Comparison of ENCODE assay signal across 19 cellular contexts in the genomic region with DNA sequence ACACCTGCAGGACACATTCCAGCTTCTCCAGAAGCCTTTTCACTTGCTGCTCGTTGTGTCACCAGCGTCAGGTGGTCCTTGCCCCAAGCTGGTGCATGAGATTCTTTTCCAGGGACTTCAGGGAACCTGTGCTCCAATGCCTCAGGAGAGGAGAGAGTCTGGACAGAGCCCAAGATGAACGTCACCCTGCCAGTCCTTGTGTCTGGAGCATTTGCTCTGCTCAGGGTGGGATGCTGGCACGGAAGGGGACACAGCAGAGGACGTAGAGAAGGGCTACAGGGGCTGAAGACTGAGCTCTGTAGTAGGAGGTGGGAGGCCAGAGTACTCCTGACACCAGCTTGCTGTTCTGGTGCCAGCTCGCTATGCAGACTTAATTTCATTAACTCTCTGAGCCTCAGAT.
DNase-seq lines count a peak whose midpoint lies in the region; ATAC-seq and TF ChIP-seq lines count a peak whose summit lies in the region.
"Had no signal": no experiment of that assay in that cellular context is flagged by ENCODE, and none has a peak within 500 bp of the region (broad histone marks: within the 10 kb centered on the region; RNA-seq: fewer than 3 reads in every experiment).

No MANE protein-coding gene starts in this region.

- 0 out of 2 replicates have a peak, but pooled peaks cover 8% of the 10 kb centered on the region for H3K9me3 ChIP-seq in BLaER1
- peaks cover 0 to 8% (median 0%) of the 10 kb centered on the region in 11 experiments; a peak in 3 of 22 replicates for H3K9me3 ChIP-seq in BLaER1 treated with 17β-estradiol and CSF1 and Interleukin-3, amounts not matched to agents 10 nM and 100 nM (replicated peaks in 1 of 11)
- peaks cover 16% of the 10 kb centered on the region for H3K9me3 ChIP-seq in endodermal cell (ENCODE audit: control insufficient read depth, low read length)
- H3K9me3 ChIP-seq in sigmoid colon = no peaks in the 10 kb centered on the region

- no peaks in the 10 kb centered on the region for H3K36me3 ChIP-seq in BLaER1
- no peaks in the 10 kb centered on the region for H3K36me3 ChIP-seq in BLaER1 treated with 17β-estradiol and CSF1 and Interleukin-3, amounts not matched to agents 10 nM and 100 nM
- H3K36me3 ChIP-seq in endodermal cell (ENCODE audit: control insufficient read depth, insufficient read depth, low read length) = no peaks in the 10 kb centered on the region
- H3K36me3 ChIP-seq in sigmoid colon = no peaks in the 10 kb centered on the region

- no peak for TF ChIP-seq EP300 in sigmoid colon (IDR thresholded peaks at IDR 0.05)

- no peak overlapping the region for H3K27ac ChIP-seq in BLaER1
- peak overlapping the region in 8 of 11 experiments; percentile 8 to 96 (median 93); a peak in 13 of 22 replicates for H3K27ac ChIP-seq in BLaER1 treated with 17β-estradiol and CSF1 and Interleukin-3, amounts not matched to agents 10 nM and 100 nM
- no peak overlapping the region for H3K27ac ChIP-seq in endodermal cell (ENCODE audit: low read depth, low read length)
- H3K27ac ChIP-seq in sigmoid colon = no peak overlapping the region
- H3K27ac ChIP-seq: GM23248 had no signal

- ATAC-seq in GM18907 (IDR thresholded peaks at IDR 0.05; ENCODE audit: unreplicated experiment) (no peak), GM21737 (IDR thresholded peaks at IDR 0.05; ENCODE audit: unreplicated experiment) (no peak)
- ATAC-seq: GM12878 had no signal

- peaks cover 34% of the 10 kb centered on the region for H3K9me3 Mint-ChIP-seq in endodermal cell
- H3K9me3 Mint-ChIP-seq: CD4-positive, alpha-beta T cell; CD8-positive, alpha-beta memory T cell had no signal

- H3K27ac Mint-ChIP-seq in endodermal cell = no peak overlapping the region
- H3K27ac Mint-ChIP-seq: CD4-positive, alpha-beta T cell; CD8-positive, alpha-beta memory T cell had no signal

- peaks cover 61% of the 10 kb centered on the region for H3K4me1 ChIP-seq in BLaER1
- H3K4me1 ChIP-seq in BLaER1 treated with 17β-estradiol and CSF1 and Interleukin-3, amounts not matched to agents 10 nM and 100 nM = peaks cover 52 to 95% (median 70%) of the 10 kb centered on the region in 10 experiments
- no peaks in the 10 kb centered on the region for H3K4me1 ChIP-seq in endodermal cell (ENCODE audit: control insufficient read depth, insufficient read depth, low read length)
- H3K4me1 ChIP-seq in sigmoid colon = no peaks in the 10 kb centered on the region

- peak overlapping the region; percentile 10; the same call in 1 of the 2 replicates for H3K4me2 ChIP-seq in BLaER1
- peak overlapping the region; percentile 3 to 92 (median 55); a peak in 18 of 22 replicates for H3K4me2 ChIP-seq in BLaER1 treated with 17β-estradiol and CSF1 and Interleukin-3, amounts not matched to agents 10 nM and 100 nM

- H3K27me3 ChIP-seq in BLaER1 = no peaks in the 10 kb centered on the region
- H3K27me3 ChIP-seq in BLaER1 treated with 17β-estradiol and CSF1 and Interleukin-3, amounts not matched to agents 10 nM and 100 nM = no peaks in the 10 kb centered on the region
- H3K27me3 ChIP-seq in endodermal cell (ENCODE audit: control insufficient read depth, insufficient read depth, low read length, poor library complexity, severe bottlenecking) = no peaks in the 10 kb centered on the region
- H3K27me3 ChIP-seq in sigmoid colon = peaks cover 0 to 3% (median 0%) of the 10 kb centered on the region in 3 donors

- intact Hi-C loops in sigmoid colon (cut with DNase I) = no loop called here

- WGBS in endodermal cell (ENCODE audit: insufficient coverage in 1 of 2, insufficient read length in 1 of 2), 2 experiments = 78 to 89% methylated on average over 3 to 6 of the region's 6 CpGs
- WGBS in sigmoid colon, 2 donors = 86 to 89% methylated on average over 6 of the region's 6 CpGs

- H3K9ac ChIP-seq in BLaER1 = no peak overlapping the region
- no peak overlapping the region for H3K9ac ChIP-seq in BLaER1 treated with 17β-estradiol and CSF1 and Interleukin-3, amounts not matched to agents 10 nM and 100 nM
- no peak overlapping the region for H3K9ac ChIP-seq in endodermal cell (ENCODE audit: extremely low read depth, low read length, poor library complexity, severe bottlenecking)
- H3K9ac ChIP-seq: GM23248 had no signal

- no peaks in the 10 kb centered on the region for H4K20me1 ChIP-seq in BLaER1
- H4K20me1 ChIP-seq in BLaER1 treated with 17β-estradiol and CSF1 and Interleukin-3, amounts not matched to agents 10 nM and 100 nM = no peaks in the 10 kb centered on the region

- H3K4me3 Mint-ChIP-seq in endodermal cell = no peak overlapping the region
- H3K4me3 Mint-ChIP-seq: CD4-positive, alpha-beta T cell; CD8-positive, alpha-beta memory T cell had no signal

- H3K4me1 Mint-ChIP-seq in endodermal cell = peaks cover 4% of the 10 kb centered on the region
- H3K4me1 Mint-ChIP-seq: CD8-positive, alpha-beta memory T cell had no signal

- TF ChIP-seq CTCF in endodermal cell (conservative IDR thresholded peaks at IDR 0.05) (no peak), sigmoid colon (IDR thresholded peaks at IDR 0.05) (no peak)

- peak; percentile 28 for DNase-seq in endodermal cell
- DNase-seq in sigmoid colon = peak; percentile 28
- DNase-seq in NCI-H1048 (lab: John Stamatoyannopoulos, UW) = no peak
- no peak for DNase-seq in effector CD4-positive, alpha-beta T cell
- DNase-seq: CD4-positive, alpha-beta T cell; CD8-positive, alpha-beta memory T cell; DMS 273 treated with DMSO at 0.1 percent for 48 hours; DMS79; EL; GDM1; GM23248; H7; HCEC 1CT had no signal

- peaks cover 2% of the 10 kb centered on the region for H3K27me3 Mint-ChIP-seq in endodermal cell (ENCODE audit: insufficient read depth)

- H3K4me3 ChIP-seq in BLaER1 (no peak overlapping the region), endodermal cell (ENCODE audit: low read length) (no peak overlapping the region), sigmoid colon (no peak overlapping the region)
- no peak overlapping the region for H3K4me3 ChIP-seq in BLaER1 treated with 17β-estradiol and CSF1 and Interleukin-3, amounts not matched to agents 10 nM and 100 nM
- H3K4me3 ChIP-seq: GM12878, GM23248 had no signal

- no peak for TF ChIP-seq POLR2A in sigmoid colon (IDR thresholded peaks at IDR 0.05)

- no peaks in the 10 kb centered on the region for H3K36me3 Mint-ChIP-seq in endodermal cell (ENCODE audit: low read depth)
- H3K36me3 Mint-ChIP-seq: CD14-positive monocyte; CD8-positive, alpha-beta memory T cell had no signal

Comparison
In these comparisons a context has a peak if more than half of its experiments do, and no peak if none do; other contexts are left out.
1. H3K27ac ChIP-seq: peak in BLaER1 treated with 17β-estradiol and CSF1 and Interleukin-3, amounts not matched to agents 10 nM and 100 nM (8 of 11); none in BLaER1 (single experiment), endodermal cell (single experiment) and sigmoid colon (0 of 4).
2. DNase-seq: peak in endodermal cell (single experiment) and sigmoid colon (single experiment); none in NCI-H1048 (single experiment) and effector CD4-positive, alpha-beta T cell (single experiment).